Comparison of ENCODE assay signal across 8 cellular contexts in genomic region chrX:56994375-56995270, GRCh38. TPM values are rescaled to one million over a fixed set of nuclear protein-coding genes. Genes with fewer than 3 reads are reported as not detected.
A peak's percentile ranks its signal among the peaks of the same experiment; 100 is the strongest.
DNase-seq lines count a peak whose midpoint lies in the region; ATAC-seq, FAIRE-seq and TF ChIP-seq lines count a peak whose summit lies in the region.

No MANE protein-coding gene starts in this region.

- ATAC-seq in HG02623 (IDR thresholded peaks at IDR 0.05; ENCODE audit: unreplicated experiment): peak; percentile 28
- ATAC-seq in GM12878: peak; percentile 22

- peaks cover 27% of the 10 kb centered on the region for H3K4me1 Mint-ChIP-seq in stimulated activated naive CD8-positive, alpha-beta T cell treated with anti-CD3 and anti-CD28 coated beads, Interleukin-15, Interleukin-2, amounts not matched to agents 100 ng/mL and 50 ng/mL, for 24 hours (ENCODE audit: low read depth)

- H3K4me2 ChIP-seq in GM12878 (ENCODE audit: control insufficient read depth, insufficient read depth): peak overlapping the region; percentile 53; the same call in 1 of the 2 replicates

- intact Hi-C loops in GM12878 (cut with micrococcal nuclease; ENCODE audit: unreplicated experiment): loop anchor here (1.0 to 10.0 kb wide), 3 partner anchors 127 to 600 kb away; partner anchors contain the start of genes SPIN2B and ZXDB

- peak overlapping the region; percentile 86 for H3K4me3 Mint-ChIP-seq in stimulated activated naive CD8-positive, alpha-beta T cell treated with anti-CD3 and anti-CD28 coated beads, Interleukin-15, Interleukin-2, amounts not matched to agents 100 ng/mL and 50 ng/mL, for 24 hours

- peak overlapping the region; percentile 71 for H2AFZ ChIP-seq in GM12878 (ENCODE audit: control insufficient read depth, low read depth, low read length)

- no peaks in the 10 kb centered on the region; the same call in 1 of the 2 replicates for H3K4me1 ChIP-seq in GM12878 (ENCODE audit: control insufficient read depth, insufficient read depth, low read length)

- H3K36me3 Mint-ChIP-seq in stimulated activated naive CD8-positive, alpha-beta T cell treated with anti-CD3 and anti-CD28 coated beads, Interleukin-15, Interleukin-2, amounts not matched to agents 100 ng/mL and 50 ng/mL, for 24 hours (ENCODE audit: low read depth): peaks cover 11% of the 10 kb centered on the region

- peak; percentile 8 for DNase-seq in Ammon's horn (ENCODE audit: low spot score)
- DNase-seq in GM12878 (ENCODE audit: low read depth, low spot score): no peak
- no peak for DNase-seq in kidney epithelial cell (ENCODE audit: low read depth)
- no peak for DNase-seq in NOMO-1 treated with dmso at 0.1 percent for 144 hours (lab: John Stamatoyannopoulos, UW; ENCODE audit: unreplicated experiment)
- DNase-seq in activated CD4-positive, alpha-beta T cell treated with anti-CD3 and anti-CD28 coated beads, Interleukin-2, amount 50 U/mL, for 4 hours: no peak
- DNase-seq in activated CD4-positive, alpha-beta T cell treated with anti-CD3 and anti-CD28 coated beads for 4 hours: no peak

- RAD21 ChIA-PET in GM12878 (lab: Charles Lee; ENCODE audit: unreplicated experiment): interaction anchor here (1.1 to 1.4 kb wide), 4 partner anchors 8 to 293 kb away, joined by 3 to 4 read pairs (median 4); partner anchors contain the start of gene SPIN2B

- peak overlapping the region; percentile 70 for H3K9ac ChIP-seq in GM12878 (ENCODE audit: control insufficient read depth, insufficient read depth, low read length)

- H3K36me3 ChIP-seq in GM12878 (ENCODE audit: control insufficient read depth in 2 of 2, insufficient read depth in 2 of 2, low read length in 1 of 2): no peaks in the 10 kb centered on the region
- H3K36me3 ChIP-seq in kidney epithelial cell (ENCODE audit: control insufficient read depth, insufficient read depth, low read length): no peaks in the 10 kb centered on the region

- TF ChIP-seq RAD21 in GM12878 (IDR thresholded peaks at IDR 0.05; ENCODE audit: insufficient read depth, low read depth, low read length): no peak

- POLR2A ChIA-PET in GM12878 (lab: Charles Lee): interaction anchor here (1.4 kb wide), 1 partner anchor 9 kb away, joined by 5 read pairs; no protein-coding TSS in a partner anchor

- no peak for TF ChIP-seq EP300 in GM12878 (IDR thresholded peaks at IDR 0.05; ENCODE audit: borderline replicate concordance in 1 of 2, control insufficient read depth in 1 of 2, low read depth in 2 of 2, low read length in 2 of 2)

- H3K27me3 Mint-ChIP-seq in stimulated activated naive CD8-positive, alpha-beta T cell treated with anti-CD3 and anti-CD28 coated beads, Interleukin-15, Interleukin-2, amounts not matched to agents 100 ng/mL and 50 ng/mL, for 24 hours: peaks cover 5% of the 10 kb centered on the region

- H3K27ac Mint-ChIP-seq in stimulated activated naive CD8-positive, alpha-beta T cell treated with anti-CD3 and anti-CD28 coated beads, Interleukin-15, Interleukin-2, amounts not matched to agents 100 ng/mL and 50 ng/mL, for 24 hours: peak overlapping the region; percentile 45

- TF ChIP-seq POLR2A in GM12878 (IDR thresholded peaks at IDR 0.05; ENCODE audit: low read depth, low read length): no peak

- H3K9me3 ChIP-seq in GM12878 (replicated peaks; ENCODE audit: control insufficient read depth, insufficient read depth, low read length): no peaks in the 10 kb centered on the region

- no peaks in the 10 kb centered on the region for H4K20me1 ChIP-seq in GM12878 (ENCODE audit: control insufficient read depth, insufficient read depth)

- CTCF ChIA-PET in GM12878 (lab: Yijun Ruan, JAX): interaction anchor here (1.2 kb wide), 2 partner anchors 16 to 230 kb away, joined by 4 read pairs; no protein-coding TSS in a partner anchor

- H3K9me3 Mint-ChIP-seq in stimulated activated naive CD8-positive, alpha-beta T cell treated with anti-CD3 and anti-CD28 coated beads, Interleukin-15, Interleukin-2, amounts not matched to agents 100 ng/mL and 50 ng/mL, for 24 hours: no peaks in the 10 kb centered on the region

- no peak for FAIRE-seq in GM12878 (lab: Jason Lieb, UNC)

- H3K27ac ChIP-seq in GM12878 (ENCODE audit: control insufficient read depth, insufficient read depth): peak overlapping the region; percentile 45

- H3K79me2 ChIP-seq in GM12878 (ENCODE audit: control insufficient read depth, insufficient read depth, low read length): no peaks in the 10 kb centered on the region; the same call in 1 of the 2 replicates

- TF ChIP-seq CTCF in GM12878 (IDR thresholded peaks at IDR 0.05 in 2 of 3, conservative IDR thresholded peaks at IDR 0.05 in 1 of 3; ENCODE audit: control insufficient read depth in 2 of 3, extremely low read depth in 1 of 3, insufficient read depth in 1 of 3, low read depth in 3 of 3, low read length in 3 of 3) (no peak), kidney epithelial cell (IDR thresholded peaks at IDR 0.05; ENCODE audit: insufficient read depth, low read length, poor library complexity, severe bottlenecking) (no peak)

- H3K4me3 ChIP-seq in GM12878: peak overlapping the region; percentile 72
- peak overlapping the region; percentile 51 for H3K4me3 ChIP-seq in kidney epithelial cell (ENCODE audit: low read depth, low read length)

- in situ Hi-C loops in GM12878 (cut with MboI): loop anchor here (10.0 to 25.0 kb wide), 6 partner anchors 143 to 1282 kb away; partner anchors contain the start of genes FAAH2, RRAGB, SPIN2A and UBQLN2

- 46% methylated on average over 26 of the region's 26 CpGs for WGBS in GM12878 (ENCODE audit: insufficient coverage, insufficient replicate concordance, low lambda C conversion rate, missing lambda C conversion rate)

- SMC1A ChIA-PET in GM12878 (lab: Charles Lee; ENCODE audit: uncharacterized antibody, unreplicated experiment): interaction anchor here (0.6 to 2.7 kb wide), 4 partner anchors 9 to 111 kb away, joined by 3 to 11 read pairs (median 4); no protein-coding TSS in a partner anchor

- no peaks in the 10 kb centered on the region for H3K27me3 ChIP-seq in GM12878 (replicated peaks in 1 of 2; ENCODE audit: control insufficient read depth in 2 of 2, insufficient read depth in 2 of 2, low read length in 1 of 2)
- H3K27me3 ChIP-seq in kidney epithelial cell (ENCODE audit: control insufficient read depth, insufficient read depth, low read length): no peaks in the 10 kb centered on the region

- BruUV-seq in GM12878 (replicated peaks; lab: Mats Ljungman, UMichigan): TSS peak; percentile 63

TF ChIP-seq in GM12878, 131 proteins besides CTCF, POLR2A, EP300 and RAD21:
- TF ChIP-seq SP1 (IDR thresholded peaks at IDR 0.05; ENCODE audit: low read depth, low read length) (peak; percentile 3), TCF12 (IDR thresholded peaks at IDR 0.05; ENCODE audit: low read depth, low read length) (no peak), CBFB (IDR thresholded peaks at IDR 0.05; ENCODE audit: low read depth) (no peak), YY1 (IDR thresholded peaks at IDR 0.05; ENCODE audit: low read depth, low read length) (no peak), PML (IDR thresholded peaks at IDR 0.05; ENCODE audit: low read length) (no peak), NR2F1 (conservative IDR thresholded peaks at IDR 0.05) (no peak)

RNA-seq across cellular contexts. Expression of gene SPIN3, which starts 0.7 kb away (rescaled TPM):
- 55.3 and 58.0 TPM in 2 replicates for total RNA-seq in GM12878 (2013; cell fraction: nucleolus; rRNA removed)
- 9.0 and 9.5 TPM in 2 replicates for total RNA-seq in GM12878 (2014; rRNA removed)
- 7.1 and 7.8 TPM in 2 replicates for total RNA-seq in GM12878 (2014; rRNA removed; fragmentation: Illumina TruSeq; extraction: Trizol)
- 8.1 and 10.1 TPM in 2 replicates for total RNA-seq in GM12878 (2021)
- 6.3 TPM for polyA plus RNA-seq in GM12878 (2011; ENCODE audit: low read depth)
- polyA plus RNA-seq in GM12878 (2011; rRNA removed): 12.3 and 16.7 TPM in 2 replicates
- 5.9 and 6.5 TPM in 2 replicates for polyA plus RNA-seq in GM12878 (2011; cell fraction: cytosol; rRNA removed)
- 32.4 and 33.0 TPM in 2 replicates for polyA plus RNA-seq in GM12878 (2011; cell fraction: nucleus; rRNA removed)
- 7.9 and 8.1 TPM in 2 replicates for polyA plus RNA-seq in GM12878 (2012)
- 10.2 and 13.1 TPM in 2 replicates for polyA plus RNA-seq in GM12878 (2014; fragmentation: Illumina TruSeq; extraction: Trizol)
- 1 to 10 TPM; 2.1 to 2.4 TPM for polyA plus RNA-seq in GM12878 (2014; fragmentation: Nextera tagmentation; extraction: Ambion mirVana)
- polyA plus RNA-seq in GM12878 (2014; rRNA removed): 11.3 and 11.9 TPM in 2 replicates
- polyA plus RNA-seq in GM12878 (2016; fragmentation: Nextera tagmentation; extraction: Ambion mirVana): 10 to 100 TPM in 1 of 2 experiments, 1 to 10 TPM in 1; 6.5 to 10.1 TPM
- polyA minus RNA-seq in GM12878 (2011; rRNA and poly(A)+ RNA removed): 8.0 and 9.1 TPM in 2 replicates
- 2.2 and 3.6 TPM in 2 replicates for polyA minus RNA-seq in GM12878 (2011; cell fraction: cytosol; rRNA and poly(A)+ RNA removed)
- 18.3 and 24.3 TPM in 2 replicates for polyA minus RNA-seq in GM12878 (2011; cell fraction: nucleus; rRNA and poly(A)+ RNA removed)
- total RNA-seq in kidney epithelial cell: 3.5 and 7.3 TPM in 2 replicates
